8 cellular contexts compared by ENCODE assay signal in the genomic region with DNA sequence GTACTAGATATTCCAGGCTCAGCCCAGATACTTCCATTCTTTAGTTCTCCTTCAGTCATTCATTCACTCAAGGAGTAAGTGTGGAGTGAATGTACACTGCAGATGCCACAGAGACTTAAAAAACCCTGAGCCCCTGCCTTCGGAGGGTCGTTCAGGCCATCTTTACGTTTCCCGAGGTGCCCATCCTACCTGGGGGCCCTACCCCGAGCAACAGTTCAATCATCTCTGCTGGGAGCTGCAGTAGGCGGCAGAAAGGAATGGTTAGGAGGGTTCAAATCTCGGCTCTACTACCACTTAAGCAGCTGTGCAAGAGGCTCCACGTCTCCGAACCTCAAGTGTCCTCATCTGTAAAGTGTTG. TPM values are rescaled to one million over a fixed set of nuclear protein-coding genes. Genes with fewer than 3 reads are reported as not detected.
A peak's percentile ranks its signal among the peaks of the same experiment; 100 is the strongest.
DNase-seq lines count a peak whose midpoint lies in the region; ATAC-seq and TF ChIP-seq lines count a peak whose summit lies in the region.

No MANE protein-coding gene starts in this region.

- no peak for DNase-seq in activated T-cell treated with anti-CD3 and anti-CD28 coated beads, Interleukin-2, amount 50 U/mL, for 72 hours
- no peak for DNase-seq in activated T-cell treated with anti-CD3 and anti-CD28 coated beads, Interleukin-2, amount 50 U/mL, for 48 hours
- no peak for DNase-seq in astrocyte of the cerebellum (ENCODE audit: low read depth)
- DNase-seq in lower leg skin (ENCODE audit: low spot score in 2 of 2): no peak
- DNase-seq in type B pancreatic cell (ENCODE audit: extremely low spot score, unreplicated experiment): no peak
- DNase-seq in activated gamma-delta T cell (lab: John Stamatoyannopoulos, UW): no peak
- DNase-seq in NK-92 treated with Interleukin-12 subunit alpha and Interleukin-12 subunit beta, amount 100 ng/mL, for 24 hours (lab: John Stamatoyannopoulos, UW): no peak
- DNase-seq in H4 (ENCODE audit: low spot score): no peak

- in situ Hi-C loops in astrocyte of the cerebellum (cut with HindIII; ENCODE audit: low sequenced_read_pairs): no loop called here

- WGBS in lower leg skin, 2 donors: 0% methylated on average over 9 of the region's 9 CpGs

- H3K4me1 Mint-ChIP-seq in activated T-cell treated with anti-CD3 and anti-CD28 coated beads, Interleukin-2, amount 50 U/mL, for 72 hours (ENCODE audit: low read depth): peaks cover 36% of the 10 kb centered on the region
- H3K4me1 Mint-ChIP-seq in type B pancreatic cell (ENCODE audit: unreplicated experiment): peaks cover 8% of the 10 kb centered on the region

- TF ChIP-seq POLR2A in lower leg skin (IDR thresholded peaks at IDR 0.05): no peak

- no peak for TF ChIP-seq CTCF in astrocyte of the cerebellum (IDR thresholded peaks at IDR 0.05; ENCODE audit: low read depth, low read length, missing control alignments)
- no peak for TF ChIP-seq CTCF in lower leg skin (IDR thresholded peaks at IDR 0.05)
- no peak for TF ChIP-seq CTCF in type B pancreatic cell (conservative IDR thresholded peaks at IDR 0.05)

- H3K36me3 Mint-ChIP-seq in activated T-cell treated with anti-CD3 and anti-CD28 coated beads, Interleukin-2, amount 50 U/mL, for 72 hours (ENCODE audit: insufficient read depth in 2 of 2): peaks cover 0 to 4% of the 10 kb centered on the region in 2 donors
- peaks cover 11% of the 10 kb centered on the region for H3K36me3 Mint-ChIP-seq in type B pancreatic cell

- no peak for ATAC-seq in activated T-cell treated with anti-CD3 and anti-CD28 coated beads, Interleukin-2, amount 50 U/mL, for 72 hours (replicated peaks in 1 of 2)

- H3K27me3 Mint-ChIP-seq in activated T-cell treated with anti-CD3 and anti-CD28 coated beads, Interleukin-2, amount 50 U/mL, for 72 hours (ENCODE audit: low read depth): peaks cover 5% of the 10 kb centered on the region
- H3K27me3 Mint-ChIP-seq in type B pancreatic cell: peaks cover 13% of the 10 kb centered on the region

- peak overlapping the region; percentile 94 for H3K27ac Mint-ChIP-seq in activated T-cell treated with anti-CD3 and anti-CD28 coated beads, Interleukin-2, amount 50 U/mL, for 72 hours
- H3K27ac Mint-ChIP-seq in type B pancreatic cell: peak overlapping the region; percentile 99

- no peaks in the 10 kb centered on the region for H3K9me3 Mint-ChIP-seq in activated T-cell treated with anti-CD3 and anti-CD28 coated beads, Interleukin-2, amount 50 U/mL, for 72 hours
- H3K9me3 Mint-ChIP-seq in type B pancreatic cell: no peaks in the 10 kb centered on the region

- H3K4me3 Mint-ChIP-seq in activated T-cell treated with anti-CD3 and anti-CD28 coated beads, Interleukin-2, amount 50 U/mL, for 72 hours: peak overlapping the region; percentile 92 to 94
- H3K4me3 Mint-ChIP-seq in type B pancreatic cell: peak overlapping the region; percentile 98

- peak overlapping the region; percentile 100 for H3K4me3 ChIP-seq in astrocyte of the cerebellum (ENCODE audit: low read depth, low read length)
- peak overlapping the region; percentile 84 for H3K4me3 ChIP-seq in lower leg skin (ENCODE audit: low read depth, poor library complexity, severe bottlenecking)

- intact Hi-C loops in lower leg skin (cut with DNase I; ENCODE audit: low total_unique reads): no loop called here

RNA-seq across cellular contexts. Expression of gene SEC13, which starts 0.6 kb away (rescaled TPM):
- 10 to 100 TPM; 84.0 to 88.5 TPM for total RNA-seq in activated T-cell treated with anti-CD3 and anti-CD28 coated beads, Interleukin-2, amount 50 U/mL, for 72 hours
- 100 to 1,000 TPM in 1 of 4 donors, 10 to 100 TPM in 3; 73.7 to 105 (median 93.0) TPM for total RNA-seq in lower leg skin
- total RNA-seq in type B pancreatic cell (ENCODE audit: low replicate concordance): 134 and 183 TPM in 2 replicates
- total RNA-seq in H4 (2014; rRNA removed; shearing (Covaris generic)): 176 and 203 TPM in 2 replicates

RNA-seq across cellular contexts. Expression of gene GHRL, which starts 27.6 kb away (rescaled TPM):
- 1 to 10 TPM in 1 of 2 donors, under 1 TPM in 1; 0.43 to 1.3 TPM for total RNA-seq in activated T-cell treated with anti-CD3 and anti-CD28 coated beads, Interleukin-2, amount 50 U/mL, for 72 hours
- total RNA-seq in lower leg skin: not detected
- 14.3 and 29.6 TPM in 2 replicates for total RNA-seq in type B pancreatic cell (ENCODE audit: low replicate concordance)
- total RNA-seq in H4 (2014; rRNA removed; shearing (Covaris generic)): not detected in 2 replicates
